ENCODE assay signal across 9 cellular contexts in the genomic region with DNA sequence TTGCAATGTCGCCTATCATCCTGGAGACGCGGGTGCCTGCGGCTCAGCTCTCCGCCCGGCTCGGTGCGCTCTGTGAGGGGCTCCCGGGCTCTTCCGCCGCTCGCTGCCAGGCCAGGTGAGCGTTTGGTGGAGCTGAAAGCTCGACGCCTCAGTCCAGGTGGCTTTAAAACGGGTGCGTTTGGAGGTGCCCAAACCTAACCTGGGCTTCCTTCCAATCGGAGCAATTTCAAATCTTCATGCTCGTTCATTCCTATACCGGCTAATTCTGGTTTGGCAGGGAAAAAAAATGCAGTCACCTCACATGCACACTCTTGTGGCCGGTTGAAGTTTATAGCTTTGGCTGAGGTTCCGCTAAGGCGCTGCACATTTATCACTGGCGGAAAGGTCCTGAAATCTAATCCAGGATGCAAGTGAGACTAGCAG. TPM values are rescaled to one million over a fixed set of nuclear protein-coding genes. Genes with fewer than 3 reads are reported as not detected.
A peak's percentile ranks its signal among the peaks of the same experiment; 100 is the strongest.
DNase-seq lines count a peak whose midpoint lies in the region; ATAC-seq and TF ChIP-seq lines count a peak whose summit lies in the region.
"Had no signal": no experiment of that assay in that cellular context is flagged by ENCODE, and none has a peak within 500 bp of the region (broad histone marks: within the 10 kb centered on the region; RNA-seq: fewer than 3 reads in every experiment).

A gene with protein sequence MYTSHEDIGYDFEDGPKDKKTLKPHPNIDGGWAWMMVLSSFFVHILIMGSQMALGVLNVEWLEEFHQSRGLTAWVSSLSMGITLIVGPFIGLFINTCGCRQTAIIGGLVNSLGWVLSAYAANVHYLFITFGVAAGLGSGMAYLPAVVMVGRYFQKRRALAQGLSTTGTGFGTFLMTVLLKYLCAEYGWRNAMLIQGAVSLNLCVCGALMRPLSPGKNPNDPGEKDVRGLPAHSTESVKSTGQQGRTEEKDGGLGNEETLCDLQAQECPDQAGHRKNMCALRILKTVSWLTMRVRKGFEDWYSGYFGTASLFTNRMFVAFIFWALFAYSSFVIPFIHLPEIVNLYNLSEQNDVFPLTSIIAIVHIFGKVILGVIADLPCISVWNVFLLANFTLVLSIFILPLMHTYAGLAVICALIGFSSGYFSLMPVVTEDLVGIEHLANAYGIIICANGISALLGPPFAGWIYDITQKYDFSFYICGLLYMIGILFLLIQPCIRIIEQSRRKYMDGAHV (minus strand): TSS at position 267 of the 423 bp plus-strand sequence. CDS start 9,572 bp downstream, outside the sequence.

- peaks cover 19% of the 10 kb centered on the region for H3K4me1 Mint-ChIP-seq in activated naive CD8-positive, alpha-beta T cell treated with anti-CD3 and anti-CD28 coated beads for 36 hours

- peak within 1 kb of the TSS; percentile 58 for H3K27ac Mint-ChIP-seq in activated naive CD8-positive, alpha-beta T cell treated with anti-CD3 and anti-CD28 coated beads for 36 hours

- TF ChIP-seq CTCF in cardiac muscle cell (IDR thresholded peaks at IDR 0.05; ENCODE audit: low read depth, low read length) (peak; percentile 35), osteoblast (IDR thresholded peaks at IDR 0.05; ENCODE audit: extremely low read depth, low read depth, low read length) (peak; percentile 29)

- peak within 1 kb of the TSS; percentile 55 for H3K4me3 ChIP-seq in cardiac muscle cell
- H3K4me3 ChIP-seq in osteoblast (ENCODE audit: insufficient read depth, low read length), result peak within 1 kb of the TSS; percentile 71

- H2AFZ ChIP-seq in osteoblast (ENCODE audit: low read length), result peak within 1 kb of the TSS; percentile 98

- H3K27ac ChIP-seq in cardiac muscle cell (no peak within 1 kb of the TSS), osteoblast (ENCODE audit: low read depth, low read length) (no peak within 1 kb of the TSS)
- H3K27ac ChIP-seq: epithelial cell of prostate had no signal

- peaks cover 36% of the 10 kb centered on the region for H3K27me3 ChIP-seq in cardiac muscle cell
- peaks cover 12% of the 10 kb centered on the region for H3K27me3 ChIP-seq in osteoblast (ENCODE audit: insufficient read depth, low read length)

- peak; percentile 28 for ATAC-seq in HG03103 (IDR thresholded peaks at IDR 0.05; ENCODE audit: low read depth, unreplicated experiment)

- H3K4me3 Mint-ChIP-seq in activated naive CD8-positive, alpha-beta T cell treated with anti-CD3 and anti-CD28 coated beads for 36 hours, result peak within 1 kb of the TSS; percentile 75

- H3K27me3 Mint-ChIP-seq in activated naive CD8-positive, alpha-beta T cell treated with anti-CD3 and anti-CD28 coated beads for 36 hours, result peaks cover 17% of the 10 kb centered on the region

- no peaks in the 10 kb centered on the region for H3K9me3 Mint-ChIP-seq in activated naive CD8-positive, alpha-beta T cell treated with anti-CD3 and anti-CD28 coated beads for 36 hours

- H4K20me1 ChIP-seq in osteoblast (ENCODE audit: insufficient read depth, low read length), result no peaks in the 10 kb centered on the region

- H3K36me3 Mint-ChIP-seq in activated naive CD8-positive, alpha-beta T cell treated with anti-CD3 and anti-CD28 coated beads for 36 hours, result no peaks in the 10 kb centered on the region

- H3K36me3 ChIP-seq in cardiac muscle cell, result no peaks in the 10 kb centered on the region
- no peaks in the 10 kb centered on the region for H3K36me3 ChIP-seq in osteoblast (ENCODE audit: insufficient read depth, low read length)

- H3K4me1 ChIP-seq in cardiac muscle cell (ENCODE audit: low read depth), result no peaks in the 10 kb centered on the region
- H3K4me1 ChIP-seq in osteoblast (ENCODE audit: insufficient read depth, low read length), result peaks cover 7% of the 10 kb centered on the region

- no peaks in the 10 kb centered on the region for H3K9me3 ChIP-seq in cardiac muscle cell (ENCODE audit: low read depth)
- no peaks in the 10 kb centered on the region for H3K9me3 ChIP-seq in osteoblast (ENCODE audit: low read depth, low read length)

- peak within 1 kb of the TSS; percentile 98 for H3K4me2 ChIP-seq in osteoblast (ENCODE audit: insufficient read depth, low read length)

- peak; percentile 69 for DNase-seq in NCI-H1092 treated with DMSO at 0.1 percent for 48 hours (lab: John Stamatoyannopoulos, UW)
- no peak for DNase-seq in NCI-H1092 (lab: John Stamatoyannopoulos, UW)
- DNase-seq in NCI-H69 (lab: John Stamatoyannopoulos, UW), result peak; percentile 72
- DNase-seq in activated naive CD8-positive, alpha-beta T cell treated with anti-CD3 and anti-CD28 coated beads for 36 hours, result no peak
- DNase-seq in cardiac muscle cell (ENCODE audit: low read depth in 1 of 2, low spot score in 1 of 2), result peak; percentile 53 to 65
- DNase-seq in osteoblast (ENCODE audit: insufficient read length, low spot score, missing footprints), result peak; percentile 47
- DNase-seq in GM19240 (ENCODE audit: insufficient read length, low spot score), result no peak

- no peaks in the 10 kb centered on the region for H3K79me2 ChIP-seq in osteoblast (ENCODE audit: insufficient read depth, low read length)

RNA-seq across cellular contexts. Expression of the gene that starts here (rescaled TPM):
- total RNA-seq in activated naive CD8-positive, alpha-beta T cell treated with anti-CD3 and anti-CD28 coated beads for 36 hours, result 1 to 10 TPM; 1.0 to 1.2 TPM
- 1.7 and 7.5 TPM in 2 replicates for total RNA-seq in cardiac muscle cell
- polyA plus RNA-seq in cardiac muscle cell, result 2.0 and 6.0 TPM in 2 replicates
- total RNA-seq in osteoblast, result under 0.01 and 0.29 TPM in 2 replicates

Comparison
In these comparisons a context has a peak if more than half of its experiments do, and no peak if none do; other contexts are left out.
1. DNase-seq: peak in NCI-H1092 treated with DMSO at 0.1 percent for 48 hours (single experiment), NCI-H69 (single experiment) and cardiac muscle cell (2 of 2); none in NCI-H1092 (single experiment), activated naive CD8-positive, alpha-beta T cell treated with anti-CD3 and anti-CD28 coated beads for 36 hours (single experiment) and GM19240 (single experiment).
2. Peak in DNase-seq, H3K4me3 ChIP-seq and H3K4me2 ChIP-seq in osteoblast; RNA of the gene not detected or under 1 TPM.